ENCODE assay signal across 24 cellular contexts in the genomic region with DNA sequence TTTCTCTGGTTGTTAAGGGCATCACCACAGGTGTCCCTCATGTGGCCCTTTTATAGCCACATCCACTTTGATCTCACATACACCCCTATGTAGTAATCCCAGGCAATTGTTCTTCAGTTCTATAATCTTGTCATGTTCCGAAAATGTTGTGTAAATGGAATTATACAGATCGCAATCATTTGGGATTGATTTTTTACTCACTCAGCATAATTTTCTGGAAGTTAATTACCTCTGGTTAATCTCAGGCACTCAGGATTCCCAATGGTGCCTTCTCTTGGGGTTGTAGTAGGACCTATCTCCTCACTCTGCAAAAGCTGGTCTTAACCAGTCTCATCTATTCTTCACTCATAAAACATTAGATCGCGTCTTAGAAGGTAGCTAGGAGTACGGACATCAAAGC.
"Had no signal": no experiment of that assay in that cellular context is flagged by ENCODE, and none has a peak within 500 bp of the region (broad histone marks: within the 10 kb centered on the region; RNA-seq: fewer than 3 reads in every experiment).

No MANE protein-coding gene starts in this region.

- FAIRE-seq: colon, endothelial cell of umbilical vein, frontal cortex, keratinocyte had no signal

- H3K4me1 Mint-ChIP-seq: immature natural killer cell, mesothelial cell of epicardium, naive B cell had no signal

- H3K27ac ChIP-seq: coronary artery, dorsolateral prefrontal cortex, esophagus muscularis mucosa, foreskin keratinocyte, gastroesophageal sphincter, heart left ventricle, hepatocyte, left lung, lower lobe of right lung had no signal

- H3K27me3 Mint-ChIP-seq: naive B cell had no signal

- H3K4me2 ChIP-seq: hepatocyte had no signal

- H3K27me3 ChIP-seq: dorsolateral prefrontal cortex, esophagus muscularis mucosa, foreskin keratinocyte, gastroesophageal sphincter, heart left ventricle, hepatocyte, left lung had no signal

- H3K4me3 Mint-ChIP-seq: immature natural killer cell, mesothelial cell of epicardium, naive B cell had no signal

- H3K79me2 ChIP-seq: hepatocyte had no signal

- H3K36me3 Mint-ChIP-seq: naive B cell had no signal

- ATAC-seq: foreskin keratinocyte, gastroesophageal sphincter, heart left ventricle, left cardiac atrium, left lung, left ventricle myocardium superior, lower lobe of right lung, mucosa of descending colon had no signal

- H2AFZ ChIP-seq: hepatocyte had no signal

- H3K4me1 ChIP-seq: esophagus muscularis mucosa, foreskin keratinocyte, gastroesophageal sphincter, heart left ventricle, left lung, lower lobe of right lung had no signal

- H3K27ac Mint-ChIP-seq: immature natural killer cell, mesothelial cell of epicardium, naive B cell had no signal

- H3K36me3 ChIP-seq: esophagus muscularis mucosa, gastroesophageal sphincter, heart left ventricle, left lung, lower lobe of right lung had no signal

- DNase-seq: dermis blood vessel endothelial cell; dorsolateral prefrontal cortex; effector CD4-positive, alpha-beta T cell; effector memory CD4-positive, alpha-beta T cell; foreskin keratinocyte; heart left ventricle; hypothalamus; immature natural killer cell; left cardiac atrium; left lung; left ventricle myocardium superior; lower lobe of right lung; mesenchymal stem cell; mucosa of descending colon; naive B cell had no signal

- H3K4me3 ChIP-seq: coronary artery, dorsolateral prefrontal cortex, esophagus muscularis mucosa, gastroesophageal sphincter, heart left ventricle, hepatocyte, left lung, lower lobe of right lung, mucosa of descending colon had no signal
